ENCODE assay signal across 17 cellular contexts in genomic region chr5:96235008-96235910, GRCh38.
A peak's percentile ranks its signal among the peaks of the same experiment; 100 is the strongest.
DNase-seq lines count a peak whose midpoint lies in the region; ATAC-seq and TF ChIP-seq lines count a peak whose summit lies in the region.
"Had no signal": no experiment of that assay in that cellular context is flagged by ENCODE, and none has a peak within 500 bp of the region (broad histone marks: within the 10 kb centered on the region; RNA-seq: fewer than 3 reads in every experiment).

No MANE protein-coding gene starts in this region.

- peaks cover 4% of the 10 kb centered on the region for H3K36me3 Mint-ChIP-seq in natural killer cell treated with Interleukin-12 subunit alpha and Interleukin-12 subunit beta and Interleukin-15 and Interleukin-18, amount 100 ng/mL, for 72 hours
- H3K36me3 Mint-ChIP-seq: activated naive CD4-positive, alpha-beta T cell treated with anti-CD3 and anti-CD28 coated beads, Interleukin-2, amount 50 U/mL, for 24 hours had no signal

- DNase-seq in Right ventricle myocardium inferior (ENCODE audit: missing footprints) = no peak
- no peak for DNase-seq in cardiac septum (ENCODE audit: low spot score)
- DNase-seq in heart left ventricle = peak in 1 of 5 donors; percentile 23
- no peak for DNase-seq in osteoblast (ENCODE audit: insufficient read length, low spot score, missing footprints)
- DNase-seq in vagina (ENCODE audit: extremely low spot score in 2 of 2) = no peak
- DNase-seq in natural killer cell treated with Interleukin-12 subunit alpha and Interleukin-12 subunit beta and Interleukin-15 and Interleukin-18, amount 100 ng/mL, for 72 hours (ENCODE audit: low spot score) = no peak
- DNase-seq in occipital lobe (lab: John Stamatoyannopoulos, UW) = no peak
- DNase-seq: activated CD8-positive, alpha-beta memory T cell treated with anti-CD3 and anti-CD28 coated beads, Interleukin-2, amount 50 U/mL, for 48 hours; mucosa of descending colon; NCI-H1105 treated with DMSO at 0.1 percent for 48 hours; PC-3; retina; T-helper 1 cell had no signal

- H3K9me3 ChIP-seq in heart left ventricle (peaks cover 0 to 12% (median 5%) of the 10 kb centered on the region in 12 donors), osteoblast (ENCODE audit: low read depth, low read length) (no peaks in the 10 kb centered on the region), vagina (no peaks in the 10 kb centered on the region)
- H3K9me3 ChIP-seq: mucosa of descending colon had no signal

- TF ChIP-seq POLR2A in heart left ventricle (IDR thresholded peaks at IDR 0.05) (peak in 1 of 2 donors; percentile 19), vagina (IDR thresholded peaks at IDR 0.05) (no peak)

- ATAC-seq in Right ventricle myocardium inferior (peak; percentile 93), heart left ventricle (peak; percentile 93 to 98 (median 96)), GM21423 (IDR thresholded peaks at IDR 0.05; ENCODE audit: unreplicated experiment) (no peak)
- ATAC-seq in natural killer cell treated with Interleukin-12 subunit alpha and Interleukin-12 subunit beta and Interleukin-15 and Interleukin-18, amount 100 ng/mL, for 72 hours = no peak
- ATAC-seq: activated CD4-positive, CD25-positive, alpha-beta regulatory T cell treated with anti-CD3 and anti-CD28 coated beads, Interleukin-2, amount 50 U/mL, for 24 hours; mucosa of descending colon; PC-3 had no signal

- H3K36me3 ChIP-seq in heart left ventricle (no peaks in the 10 kb centered on the region), osteoblast (ENCODE audit: insufficient read depth, low read length) (no peaks in the 10 kb centered on the region), vagina (no peaks in the 10 kb centered on the region)

- H3K27me3 Mint-ChIP-seq in natural killer cell treated with Interleukin-12 subunit alpha and Interleukin-12 subunit beta and Interleukin-15 and Interleukin-18, amount 100 ng/mL, for 72 hours = peaks cover 14 to 17% of the 10 kb centered on the region in 2 donors

- H3K4me1 Mint-ChIP-seq in natural killer cell treated with Interleukin-12 subunit alpha and Interleukin-12 subunit beta and Interleukin-15 and Interleukin-18, amount 100 ng/mL, for 72 hours (ENCODE audit: low read depth in 2 of 2) = no peaks in the 10 kb centered on the region
- H3K4me1 Mint-ChIP-seq: activated naive CD4-positive, alpha-beta T cell treated with anti-CD3 and anti-CD28 coated beads, Interleukin-2, amount 50 U/mL, for 24 hours had no signal

- intact Hi-C loops in Right ventricle myocardium inferior (cut with DNase I) = loop anchor here (10.0 kb wide), 1 partner anchor 270 kb away; the partner anchor contains the start of gene ELL2
- intact Hi-C loops in cardiac septum (cut with DNase I) = loop anchor here (10.0 kb wide), 1 partner anchor 270 kb away; the partner anchor contains the start of gene ELL2
- intact Hi-C loops in heart left ventricle (cut with DNase I) = loop anchor here in 3 of 10 donors (5.0 to 10.0 kb wide), 3 partner anchors 110 to 378 kb away; partner anchors contain the start of gene ELL2 (in 1 of the 3)
- intact Hi-C loops in vagina (cut with DNase I) = no loop called here

- TF ChIP-seq CTCF in heart left ventricle (IDR thresholded peaks at IDR 0.05) (no peak), osteoblast (IDR thresholded peaks at IDR 0.05; ENCODE audit: extremely low read depth, low read depth, low read length) (no peak), vagina (IDR thresholded peaks at IDR 0.05) (no peak)

- H3K4me3 ChIP-seq in heart left ventricle = peak overlapping the region in 1 of 12 donors; percentile 8
- H3K4me3 ChIP-seq in osteoblast (ENCODE audit: insufficient read depth, low read length) = no peak overlapping the region
- H3K4me3 ChIP-seq in vagina = no peak overlapping the region
- H3K4me3 ChIP-seq: mucosa of descending colon had no signal

- H3K4me2 ChIP-seq in osteoblast (ENCODE audit: insufficient read depth, low read length) = peak overlapping the region; percentile 33

- no peaks in the 10 kb centered on the region for H3K79me2 ChIP-seq in osteoblast (ENCODE audit: insufficient read depth, low read length)

- WGBS in heart left ventricle, 4 donors = 46 to 55% (median 50%) methylated on average over 5 of the region's 5 CpGs

- H2AFZ ChIP-seq in osteoblast (ENCODE audit: low read length) = peak overlapping the region; percentile 64

- peak overlapping the region; percentile 70 to 95 (median 80) for H3K27ac ChIP-seq in heart left ventricle
- H3K27ac ChIP-seq in osteoblast (ENCODE audit: low read depth, low read length) = peak overlapping the region; percentile 87
- H3K27ac ChIP-seq in vagina = peak overlapping the region; percentile 47

- H4K20me1 ChIP-seq in osteoblast (ENCODE audit: insufficient read depth, low read length) = no peaks in the 10 kb centered on the region

- H3K4me1 ChIP-seq in heart left ventricle = peaks cover 0 to 21% (median 13%) of the 10 kb centered on the region in 12 donors
- H3K4me1 ChIP-seq in osteoblast (ENCODE audit: insufficient read depth, low read length) = peaks cover 18% of the 10 kb centered on the region
- H3K4me1 ChIP-seq in vagina = no peaks in the 10 kb centered on the region

- no peak overlapping the region for H3K27ac Mint-ChIP-seq in natural killer cell treated with Interleukin-12 subunit alpha and Interleukin-12 subunit beta and Interleukin-15 and Interleukin-18, amount 100 ng/mL, for 72 hours
- H3K27ac Mint-ChIP-seq: activated naive CD4-positive, alpha-beta T cell treated with anti-CD3 and anti-CD28 coated beads, Interleukin-2, amount 50 U/mL, for 24 hours; stimulated activated naive CD8-positive, alpha-beta T cell treated with anti-CD3 and anti-CD28 coated beads, Interleukin-15, Interleukin-2, amounts not matched to agents 100 ng/mL and 50 ng/mL, for 24 hours had no signal

- no peak overlapping the region for H3K4me3 Mint-ChIP-seq in natural killer cell treated with Interleukin-12 subunit alpha and Interleukin-12 subunit beta and Interleukin-15 and Interleukin-18, amount 100 ng/mL, for 72 hours
- H3K4me3 Mint-ChIP-seq: activated naive CD4-positive, alpha-beta T cell treated with anti-CD3 and anti-CD28 coated beads, Interleukin-2, amount 50 U/mL, for 24 hours; stimulated activated naive CD8-positive, alpha-beta T cell treated with anti-CD3 and anti-CD28 coated beads, Interleukin-15, Interleukin-2, amounts not matched to agents 100 ng/mL and 50 ng/mL, for 24 hours had no signal

- H3K9me3 Mint-ChIP-seq in natural killer cell treated with Interleukin-12 subunit alpha and Interleukin-12 subunit beta and Interleukin-15 and Interleukin-18, amount 100 ng/mL, for 72 hours = peaks cover 2% of the 10 kb centered on the region
- H3K9me3 Mint-ChIP-seq: activated naive CD4-positive, alpha-beta T cell treated with anti-CD3 and anti-CD28 coated beads, Interleukin-2, amount 50 U/mL, for 24 hours; stimulated activated naive CD8-positive, alpha-beta T cell treated with anti-CD3 and anti-CD28 coated beads, Interleukin-15, Interleukin-2, amounts not matched to agents 100 ng/mL and 50 ng/mL, for 24 hours had no signal

- H3K27me3 ChIP-seq in heart left ventricle (no peaks in the 10 kb centered on the region), osteoblast (ENCODE audit: insufficient read depth, low read length) (no peaks in the 10 kb centered on the region), vagina (no peaks in the 10 kb centered on the region)

Comparison
In these comparisons a context has a peak if more than half of its experiments do, and no peak if none do; other contexts are left out.
1. ATAC-seq: peak in Right ventricle myocardium inferior (single experiment) and heart left ventricle (4 of 4); none in natural killer cell treated with Interleukin-12 subunit alpha and Interleukin-12 subunit beta and Interleukin-15 and Interleukin-18, amount 100 ng/mL, for 72 hours (0 of 2) and GM21423 (single experiment).
2. Peak in every context shown above with its lines, with median percentiles within 50 percentile points of each other: H3K27ac ChIP-seq.